In genomic region chr1:67194209-67194863, GRCh38 we compare ENCODE assay signal across 10 cellular contexts. TPM values are rescaled to one million over a fixed set of nuclear protein-coding genes. Genes with fewer than 3 reads are reported as not detected.
DNase-seq lines count a peak whose midpoint lies in the region; ATAC-seq and TF ChIP-seq lines count a peak whose summit lies in the region.
"Had no signal": no experiment of that assay in that cellular context is flagged by ENCODE, and none has a peak within 500 bp of the region (broad histone marks: within the 10 kb centered on the region; RNA-seq: fewer than 3 reads in every experiment).

No MANE protein-coding gene starts in this region.

- CTCF ChIA-PET in CD4-positive, alpha-beta T cell (lab: Charles Lee): no interaction called here
- CTCF ChIA-PET in activated CD4-positive, alpha-beta memory T cell treated with anti-CD3 and anti-CD28 coated beads for 36 hours (lab: Charles Lee): interaction anchor here (1.2 to 3.9 kb wide), 2 partner anchors 19 to 198 kb away, joined by 4 to 58 read pairs; no protein-coding TSS in a partner anchor
- CTCF ChIA-PET in activated naive CD4-positive, alpha-beta T cell treated with anti-CD3 and anti-CD28 coated beads, Interleukin-2, amount 10 ng/mL, durations not matched to agents 7 days and 5 days (lab: Charles Lee): interaction anchor here (1.4 to 1.7 kb wide), 2 partner anchors 17 to 19 kb away, joined by 4 to 10 read pairs; no protein-coding TSS in a partner anchor

- no peak for DNase-seq in CD4-positive, alpha-beta T cell
- no peak for DNase-seq in activated CD4-positive, alpha-beta memory T cell treated with anti-CD3 and anti-CD28 coated beads for 36 hours
- DNase-seq in SHP77 treated with DMSO at 0.1 percent for 48 hours (lab: John Stamatoyannopoulos, UW) (no peak), Kasumi-1 (lab: John Stamatoyannopoulos, UW) (no peak), foreskin keratinocyte (no peak)
- DNase-seq in activated naive CD4-positive, alpha-beta T cell treated with anti-CD3 and anti-CD28 coated beads, Interleukin-2, amount 10 ng/mL, durations not matched to agents 7 days and 5 days: no peak
- DNase-seq: stimulated activated CD4-positive, alpha-beta T cell treated with anti-CD3 and anti-CD28 coated beads, Interleukin-4, amount 100 ng/mL, for 1 hour had no signal

- intact Hi-C loops in CD4-positive, alpha-beta T cell (cut with DNase I, micrococcal nuclease): loop anchor here in 1 of 2 experiments (2.0 kb wide), 1 partner anchor 24 kb away; no protein-coding TSS in a partner anchor
- intact Hi-C loops in activated CD4-positive, alpha-beta memory T cell treated with anti-CD3 and anti-CD28 coated beads for 36 hours (cut with micrococcal nuclease): loop anchor here (1.0 kb wide), 2 partner anchors 18 to 80 kb away; no protein-coding TSS in a partner anchor

- peak; percentile 68 for ATAC-seq in CD4-positive, alpha-beta T cell (ENCODE audit: poor library complexity)
- ATAC-seq in GM19328 (IDR thresholded peaks at IDR 0.05; ENCODE audit: unreplicated experiment) (peak; percentile 66), HG03039 (IDR thresholded peaks at IDR 0.05; ENCODE audit: unreplicated experiment) (peak; percentile 46), foreskin keratinocyte (no peak)

- H3K27me3 Mint-ChIP-seq in CD4-positive, alpha-beta T cell: no peaks in the 10 kb centered on the region
- peaks cover 5% of the 10 kb centered on the region for H3K27me3 Mint-ChIP-seq in activated CD4-positive, alpha-beta memory T cell treated with anti-CD3 and anti-CD28 coated beads for 36 hours
- H3K27me3 Mint-ChIP-seq in activated naive CD4-positive, alpha-beta T cell treated with anti-CD3 and anti-CD28 coated beads, Interleukin-2, amount 10 ng/mL, durations not matched to agents 7 days and 5 days: no peaks in the 10 kb centered on the region

- peaks cover 22% of the 10 kb centered on the region for H3K4me1 Mint-ChIP-seq in CD4-positive, alpha-beta T cell (ENCODE audit: low read depth)
- H3K4me1 Mint-ChIP-seq in activated CD4-positive, alpha-beta memory T cell treated with anti-CD3 and anti-CD28 coated beads for 36 hours (ENCODE audit: low read depth): peaks cover 28% of the 10 kb centered on the region
- H3K4me1 Mint-ChIP-seq in activated naive CD4-positive, alpha-beta T cell treated with anti-CD3 and anti-CD28 coated beads, Interleukin-2, amount 10 ng/mL, durations not matched to agents 7 days and 5 days: peaks cover 27% of the 10 kb centered on the region

- H3K27ac Mint-ChIP-seq in CD4-positive, alpha-beta T cell: peak overlapping the region; percentile 50
- peak overlapping the region; percentile 79 for H3K27ac Mint-ChIP-seq in activated CD4-positive, alpha-beta memory T cell treated with anti-CD3 and anti-CD28 coated beads for 36 hours
- H3K27ac Mint-ChIP-seq in activated naive CD4-positive, alpha-beta T cell treated with anti-CD3 and anti-CD28 coated beads, Interleukin-2, amount 10 ng/mL, durations not matched to agents 7 days and 5 days: no peak overlapping the region

- H3K9me3 ChIP-seq in CD4-positive, alpha-beta T cell (ENCODE audit: control insufficient read depth, low read length): no peaks in the 10 kb centered on the region
- H3K9me3 ChIP-seq: BLaER1 treated with 17β-estradiol and CSF1 and Interleukin-3, amounts not matched to agents 10 nM and 100 nM had no signal

- H3K9me3 Mint-ChIP-seq in CD4-positive, alpha-beta T cell: no peaks in the 10 kb centered on the region
- no peaks in the 10 kb centered on the region for H3K9me3 Mint-ChIP-seq in activated CD4-positive, alpha-beta memory T cell treated with anti-CD3 and anti-CD28 coated beads for 36 hours
- no peaks in the 10 kb centered on the region for H3K9me3 Mint-ChIP-seq in activated naive CD4-positive, alpha-beta T cell treated with anti-CD3 and anti-CD28 coated beads, Interleukin-2, amount 10 ng/mL, durations not matched to agents 7 days and 5 days

- H3K4me1 ChIP-seq in foreskin keratinocyte: no peaks in the 10 kb centered on the region

- TF ChIP-seq CTCF in CD4-positive, alpha-beta T cell (IDR thresholded peaks at IDR 0.05): no peak
- TF ChIP-seq CTCF in foreskin keratinocyte (conservative IDR thresholded peaks at IDR 0.05): no peak

- peak overlapping the region; percentile 45 for H3K4me3 Mint-ChIP-seq in CD4-positive, alpha-beta T cell
- no peak overlapping the region for H3K4me3 Mint-ChIP-seq in activated CD4-positive, alpha-beta memory T cell treated with anti-CD3 and anti-CD28 coated beads for 36 hours
- no peak overlapping the region for H3K4me3 Mint-ChIP-seq in activated naive CD4-positive, alpha-beta T cell treated with anti-CD3 and anti-CD28 coated beads, Interleukin-2, amount 10 ng/mL, durations not matched to agents 7 days and 5 days

- no peaks in the 10 kb centered on the region for H3K36me3 Mint-ChIP-seq in CD4-positive, alpha-beta T cell (ENCODE audit: low read depth)
- H3K36me3 Mint-ChIP-seq in activated CD4-positive, alpha-beta memory T cell treated with anti-CD3 and anti-CD28 coated beads for 36 hours: peaks cover 20% of the 10 kb centered on the region
- peaks cover 6% of the 10 kb centered on the region for H3K36me3 Mint-ChIP-seq in activated naive CD4-positive, alpha-beta T cell treated with anti-CD3 and anti-CD28 coated beads, Interleukin-2, amount 10 ng/mL, durations not matched to agents 7 days and 5 days

- H3K27me3 ChIP-seq in CD4-positive, alpha-beta T cell (ENCODE audit: control insufficient read depth, insufficient read depth, low read length): no peaks in the 10 kb centered on the region
- H3K27me3 ChIP-seq in foreskin keratinocyte: no peaks in the 10 kb centered on the region
- H3K27me3 ChIP-seq: BLaER1 treated with 17β-estradiol and CSF1 and Interleukin-3, amounts not matched to agents 10 nM and 100 nM had no signal

- POLR2A ChIA-PET in CD4-positive, alpha-beta T cell (lab: Charles Lee): interaction anchor here (2.0 kb wide), 1 partner anchor 23 kb away, joined by 5 read pairs; no protein-coding TSS in a partner anchor
- POLR2A ChIA-PET in activated CD4-positive, alpha-beta memory T cell treated with anti-CD3 and anti-CD28 coated beads for 36 hours (lab: Charles Lee): interaction anchor here (0.9 to 2.9 kb wide), 5 partner anchors 18 to 138 kb away, joined by 3 to 26 read pairs (median 5); partner anchors contain the start of gene IL23R

- H3K27ac ChIP-seq in CD4-positive, alpha-beta T cell (ENCODE audit: low read depth, low read length): no peak overlapping the region
- H3K27ac ChIP-seq in foreskin keratinocyte: no peak overlapping the region
- H3K27ac ChIP-seq: BLaER1 treated with 17β-estradiol and CSF1 and Interleukin-3, amounts not matched to agents 10 nM and 100 nM had no signal

RNA-seq across cellular contexts. Expression of gene IL23R, which starts 28.1 kb away (rescaled TPM):
- total RNA-seq in CD4-positive, alpha-beta T cell: under 1 TPM; 0.08 to 0.14 TPM
- 10 to 100 TPM; 16.8 to 17.7 TPM for total RNA-seq in activated CD4-positive, alpha-beta memory T cell treated with anti-CD3 and anti-CD28 coated beads for 36 hours
- total RNA-seq in foreskin keratinocyte: not detected in 2 replicates
- polyA plus RNA-seq in foreskin keratinocyte: not detected in 2 replicates

RNA-seq across cellular contexts. Expression of gene C1orf141, which starts 59.6 kb away (rescaled TPM):
- total RNA-seq in CD4-positive, alpha-beta T cell: not detected
- 1 to 10 TPM in 1 of 2 experiments, under 1 TPM in 1; 0.70 to 1.2 TPM for total RNA-seq in activated CD4-positive, alpha-beta memory T cell treated with anti-CD3 and anti-CD28 coated beads for 36 hours
- not detected in 2 replicates for total RNA-seq in foreskin keratinocyte
- polyA plus RNA-seq in foreskin keratinocyte: not detected in 2 replicates

Comparison
In these comparisons a context has a peak if more than half of its experiments do, and no peak if none do; other contexts are left out.
1. RNA of gene IL23R, which starts 28.1 kb away (total RNA-seq): 16.8 to 17.7 TPM in activated CD4-positive, alpha-beta memory T cell treated with anti-CD3 and anti-CD28 coated beads for 36 hours; 0.08 to 0.14 TPM in CD4-positive, alpha-beta T cell and not detected in foreskin keratinocyte; every median in the first group is over 10 times any median in the second.